1 cellular context compared by ENCODE assay signal in genomic region chr20:50957798-50958732, GRCh38.
TF ChIP-seq lines count a peak whose summit lies in the region.

Gene DPM1 (minus strand): TSS chr20:50958532. CDS start chr20:50958523, 9 bp downstream.

TF ChIP-seq in GM23338, 12 proteins besides CTCF, POLR2A, EP300 and RAD21 (continued from another document):
- TF ChIP-seq STAT1 (IDR thresholded peaks at IDR 0.05; ENCODE audit: unreplicated experiment) (no peak), ETS1 (IDR thresholded peaks at IDR 0.05) (peak; percentile 49; the same call in 1 of the 2 replicates), CREB1 (CRISPR knock-in tag; IDR thresholded peaks at IDR 0.05; ENCODE audit: low read depth) (peak; percentile 88)
